Comparison of ENCODE assay signal across 17 cellular contexts in genomic region chr3:24258260-24258659, GRCh38.
"Had no signal": no experiment of that assay in that cellular context is flagged by ENCODE, and none has a peak within 500 bp of the region (broad histone marks: within the 10 kb centered on the region; RNA-seq: fewer than 3 reads in every experiment).

No MANE protein-coding gene starts in this region.

- H3K36me3 ChIP-seq: breast epithelium, right atrium auricular region, thyroid gland had no signal

- H3K27me3 ChIP-seq: breast epithelium, right atrium auricular region, thyroid gland had no signal

- ATAC-seq: activated naive CD4-positive, alpha-beta T cell treated with anti-CD3 and anti-CD28 coated beads, Interleukin-2, amount 50 U/mL, for 72 hours; left colon; natural killer cell; WTC11 had no signal

- H3K27ac ChIP-seq: right atrium auricular region, thyroid gland had no signal

- DNase-seq: activated T-cell treated with anti-CD3 and anti-CD28 coated beads, Interleukin-2, amount 50 U/mL, for 1 hour; cortex of kidney; left colon; natural killer cell; small intestine; stimulated activated CD4-positive, alpha-beta T cell treated with anti-CD3 and anti-CD28 coated beads, Interleukin-2, amount 100 ng/mL, for 24 hours; stimulated activated naive CD4-positive, alpha-beta T cell; T1000; thyroid gland had no signal

- H3K9me3 ChIP-seq: breast epithelium, right atrium auricular region, thyroid gland had no signal

- H3K4me1 ChIP-seq: breast epithelium, thyroid gland had no signal

- H3K4me3 ChIP-seq: lung, right atrium auricular region, thyroid gland had no signal

- FAIRE-seq: astrocyte, endometrium, keratinocyte, small intestine had no signal
